ENCODE assay signal across 8 cellular contexts in genomic region chr7:64313740-64314491, GRCh38.
DNase-seq lines count a peak whose midpoint lies in the region; ATAC-seq lines count a peak whose summit lies in the region.

Gene ZNF736, plus strand, starts transcription at chr7:64313961. Its CDS starts 190 bp downstream, at chr7:64314151.

- ATAC-seq in GM18502 (IDR thresholded peaks at IDR 0.05; ENCODE audit: poor library complexity, unreplicated experiment) (peak; percentile 100), HG02943 (IDR thresholded peaks at IDR 0.05; ENCODE audit: low read depth, unreplicated experiment) (peak; percentile 100)

- peak; percentile 80 to 85 for DNase-seq in NCI-H1930 (lab: John Stamatoyannopoulos, UW)
- DNase-seq in T1000 (lab: John Stamatoyannopoulos, UW) = peak; percentile 92
- DNase-seq in astrocyte of the hippocampus (ENCODE audit: low read depth, low spot score) = peak; percentile 97
- peak; percentile 10 to 95 (median 82) for DNase-seq in hypothalamus (lab: John Stamatoyannopoulos, UW)
- peak; percentile 65 to 81 (median 77) for DNase-seq in stimulated activated CD4-positive, alpha-beta T cell treated with anti-CD3 and anti-CD28 coated beads, Interleukin-12 subunit alpha, Interleukin-12 subunit beta, amount 100 ng/mL, for 48 hours (ENCODE audit: low read depth in 2 of 3, low spot score in 1 of 3)
- no peak for DNase-seq in LoVo (ENCODE audit: low spot score)
